2 cellular contexts compared by ENCODE assay signal in the genomic region with DNA sequence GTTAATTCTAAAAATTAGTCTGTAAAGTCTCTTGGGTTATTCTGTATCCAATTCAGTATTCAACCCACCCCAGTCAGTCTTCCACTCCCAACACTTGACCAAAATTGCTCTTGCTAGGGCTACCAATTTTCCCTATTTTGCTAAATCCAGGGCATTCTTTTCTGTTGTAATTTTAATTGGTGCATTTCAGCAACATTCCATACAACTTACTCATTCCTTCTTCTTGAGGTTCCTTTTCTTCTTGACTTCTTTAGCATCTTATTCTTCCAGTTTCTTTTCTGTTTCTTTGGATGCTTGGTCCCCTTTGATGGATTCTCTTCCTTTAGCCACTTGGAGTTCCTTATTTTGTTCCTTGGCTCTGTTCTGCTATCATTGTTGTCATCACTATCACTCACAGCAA.
TF ChIP-seq lines count a peak whose summit lies in the region.

No MANE protein-coding gene starts in this region.

TF ChIP-seq in GM23338, 12 proteins besides CTCF, POLR2A, EP300 and RAD21 (continued from another document):
- TF ChIP-seq, protein P1, sequence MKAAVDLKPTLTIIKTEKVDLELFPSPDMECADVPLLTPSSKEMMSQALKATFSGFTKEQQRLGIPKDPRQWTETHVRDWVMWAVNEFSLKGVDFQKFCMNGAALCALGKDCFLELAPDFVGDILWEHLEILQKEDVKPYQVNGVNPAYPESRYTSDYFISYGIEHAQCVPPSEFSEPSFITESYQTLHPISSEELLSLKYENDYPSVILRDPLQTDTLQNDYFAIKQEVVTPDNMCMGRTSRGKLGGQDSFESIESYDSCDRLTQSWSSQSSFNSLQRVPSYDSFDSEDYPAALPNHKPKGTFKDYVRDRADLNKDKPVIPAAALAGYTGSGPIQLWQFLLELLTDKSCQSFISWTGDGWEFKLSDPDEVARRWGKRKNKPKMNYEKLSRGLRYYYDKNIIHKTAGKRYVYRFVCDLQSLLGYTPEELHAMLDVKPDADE (IDR thresholded peaks at IDR 0.05) = no peak
- TF ChIP-seq EZH2phosphoT487 (IDR thresholded peaks at IDR 0.05; ENCODE audit: unreplicated experiment) (no peak), ZNF331 (CRISPR knock-in tag; IDR thresholded peaks at IDR 0.05; ENCODE audit: low read depth) (no peak), EZH2 (IDR thresholded peaks at IDR 0.05; ENCODE audit: low read depth, unreplicated experiment) (no peak), NANOG (IDR thresholded peaks at IDR 0.05; ENCODE audit: borderline replicate concordance) (no peak), JUNB (IDR thresholded peaks at IDR 0.05; ENCODE audit: unreplicated experiment) (no peak), STAT1 (IDR thresholded peaks at IDR 0.05; ENCODE audit: unreplicated experiment) (no peak)
- TF ChIP-seq, protein P2, sequence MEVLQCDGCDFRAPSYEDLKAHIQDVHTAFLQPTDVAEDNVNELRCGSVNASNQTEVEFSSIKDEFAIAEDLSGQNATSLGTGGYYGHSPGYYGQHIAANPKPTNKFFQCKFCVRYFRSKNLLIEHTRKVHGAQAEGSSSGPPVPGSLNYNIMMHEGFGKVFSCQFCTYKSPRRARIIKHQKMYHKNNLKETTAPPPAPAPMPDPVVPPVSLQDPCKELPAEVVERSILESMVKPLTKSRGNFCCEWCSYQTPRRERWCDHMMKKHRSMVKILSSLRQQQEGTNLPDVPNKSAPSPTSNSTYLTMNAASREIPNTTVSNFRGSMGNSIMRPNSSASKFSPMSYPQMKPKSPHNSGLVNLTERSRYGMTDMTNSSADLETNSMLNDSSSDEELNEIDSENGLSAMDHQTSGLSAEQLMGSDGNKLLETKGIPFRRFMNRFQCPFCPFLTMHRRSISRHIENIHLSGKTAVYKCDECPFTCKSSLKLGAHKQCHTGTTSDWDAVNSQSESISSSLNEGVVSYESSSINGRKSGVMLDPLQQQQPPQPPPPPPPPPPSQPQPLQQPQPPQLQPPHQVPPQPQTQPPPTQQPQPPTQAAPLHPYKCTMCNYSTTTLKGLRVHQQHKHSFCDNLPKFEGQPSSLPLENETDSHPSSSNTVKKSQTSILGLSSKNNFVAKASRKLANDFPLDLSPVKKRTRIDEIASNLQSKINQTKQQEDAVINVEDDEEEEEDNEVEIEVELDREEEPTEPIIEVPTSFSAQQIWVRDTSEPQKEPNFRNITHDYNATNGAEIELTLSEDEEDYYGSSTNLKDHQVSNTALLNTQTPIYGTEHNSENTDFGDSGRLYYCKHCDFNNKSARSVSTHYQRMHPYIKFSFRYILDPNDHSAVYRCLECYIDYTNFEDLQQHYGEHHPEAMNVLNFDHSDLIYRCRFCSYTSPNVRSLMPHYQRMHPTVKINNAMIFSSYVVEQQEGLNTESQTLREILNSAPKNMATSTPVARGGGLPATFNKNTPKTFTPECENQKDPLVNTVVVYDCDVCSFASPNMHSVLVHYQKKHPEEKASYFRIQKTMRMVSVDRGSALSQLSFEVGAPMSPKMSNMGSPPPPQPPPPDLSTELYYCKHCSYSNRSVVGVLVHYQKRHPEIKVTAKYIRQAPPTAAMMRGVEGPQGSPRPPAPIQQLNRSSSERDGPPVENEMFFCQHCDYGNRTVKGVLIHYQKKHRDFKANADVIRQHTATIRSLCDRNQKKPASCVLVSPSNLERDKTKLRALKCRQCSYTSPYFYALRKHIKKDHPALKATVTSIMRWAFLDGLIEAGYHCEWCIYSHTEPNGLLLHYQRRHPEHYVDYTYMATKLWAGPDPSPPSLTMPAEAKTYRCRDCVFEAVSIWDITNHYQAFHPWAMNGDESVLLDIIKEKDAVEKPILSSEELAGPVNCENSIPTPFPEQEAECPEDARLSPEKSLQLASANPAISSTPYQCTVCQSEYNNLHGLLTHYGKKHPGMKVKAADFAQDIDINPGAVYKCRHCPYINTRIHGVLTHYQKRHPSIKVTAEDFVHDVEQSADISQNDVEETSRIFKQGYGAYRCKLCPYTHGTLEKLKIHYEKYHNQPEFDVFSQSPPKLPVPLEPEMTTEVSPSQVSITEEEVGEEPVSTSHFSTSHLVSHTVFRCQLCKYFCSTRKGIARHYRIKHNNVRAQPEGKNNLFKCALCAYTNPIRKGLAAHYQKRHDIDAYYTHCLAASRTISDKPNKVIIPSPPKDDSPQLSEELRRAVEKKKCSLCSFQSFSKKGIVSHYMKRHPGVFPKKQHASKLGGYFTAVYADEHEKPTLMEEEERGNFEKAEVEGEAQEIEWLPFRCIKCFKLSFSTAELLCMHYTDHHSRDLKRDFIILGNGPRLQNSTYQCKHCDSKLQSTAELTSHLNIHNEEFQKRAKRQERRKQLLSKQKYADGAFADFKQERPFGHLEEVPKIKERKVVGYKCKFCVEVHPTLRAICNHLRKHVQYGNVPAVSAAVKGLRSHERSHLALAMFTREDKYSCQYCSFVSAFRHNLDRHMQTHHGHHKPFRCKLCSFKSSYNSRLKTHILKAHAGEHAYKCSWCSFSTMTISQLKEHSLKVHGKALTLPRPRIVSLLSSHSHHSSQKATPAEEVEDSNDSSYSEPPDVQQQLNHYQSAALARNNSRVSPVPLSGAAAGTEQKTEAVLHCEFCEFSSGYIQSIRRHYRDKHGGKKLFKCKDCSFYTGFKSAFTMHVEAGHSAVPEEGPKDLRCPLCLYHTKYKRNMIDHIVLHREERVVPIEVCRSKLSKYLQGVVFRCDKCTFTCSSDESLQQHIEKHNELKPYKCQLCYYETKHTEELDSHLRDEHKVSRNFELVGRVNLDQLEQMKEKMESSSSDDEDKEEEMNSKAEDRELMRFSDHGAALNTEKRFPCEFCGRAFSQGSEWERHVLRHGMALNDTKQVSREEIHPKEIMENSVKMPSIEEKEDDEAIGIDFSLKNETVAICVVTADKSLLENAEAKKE (CRISPR knock-in tag; IDR thresholded peaks at IDR 0.05) = no peak; the same call in 1 of the 2 replicates

TF ChIP-seq in WTC11, 78 proteins besides CTCF, POLR2A, EP300 and RAD21 (continued from another document):
- TF ChIP-seq ZNF281 (CRISPR knock-in tag; IDR thresholded peaks at IDR 0.05) = no peak
- no peak for TF ChIP-seq TEAD1 (CRISPR knock-in tag; IDR thresholded peaks at IDR 0.05)
- TF ChIP-seq ATF1 (CRISPR knock-in tag; IDR thresholded peaks at IDR 0.05) = no peak
- no peak for TF ChIP-seq ZNF416 (CRISPR knock-in tag; IDR thresholded peaks at IDR 0.05)
- TF ChIP-seq, protein P3, sequence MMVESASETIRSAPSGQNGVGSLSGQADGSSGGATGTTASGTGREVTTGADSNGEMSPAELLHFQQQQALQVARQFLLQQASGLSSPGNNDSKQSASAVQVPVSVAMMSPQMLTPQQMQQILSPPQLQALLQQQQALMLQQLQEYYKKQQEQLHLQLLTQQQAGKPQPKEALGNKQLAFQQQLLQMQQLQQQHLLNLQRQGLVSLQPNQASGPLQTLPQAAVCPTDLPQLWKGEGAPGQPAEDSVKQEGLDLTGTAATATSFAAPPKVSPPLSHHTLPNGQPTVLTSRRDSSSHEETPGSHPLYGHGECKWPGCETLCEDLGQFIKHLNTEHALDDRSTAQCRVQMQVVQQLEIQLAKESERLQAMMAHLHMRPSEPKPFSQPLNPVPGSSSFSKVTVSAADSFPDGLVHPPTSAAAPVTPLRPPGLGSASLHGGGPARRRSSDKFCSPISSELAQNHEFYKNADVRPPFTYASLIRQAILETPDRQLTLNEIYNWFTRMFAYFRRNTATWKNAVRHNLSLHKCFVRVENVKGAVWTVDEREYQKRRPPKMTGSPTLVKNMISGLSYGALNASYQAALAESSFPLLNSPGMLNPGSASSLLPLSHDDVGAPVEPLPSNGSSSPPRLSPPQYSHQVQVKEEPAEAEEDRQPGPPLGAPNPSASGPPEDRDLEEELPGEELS (CRISPR knock-in tag; IDR thresholded peaks at IDR 0.05) = no peak
- no peak for TF ChIP-seq IRF2 (CRISPR knock-in tag; IDR thresholded peaks at IDR 0.05; ENCODE audit: borderline replicate concordance, low read depth)
